Comparison of ENCODE assay signal across 26 cellular contexts in genomic region chr9:14573319-14573718, GRCh38.
"Had no signal": no experiment of that assay in that cellular context is flagged by ENCODE, and none has a peak within 500 bp of the region (broad histone marks: within the 10 kb centered on the region; RNA-seq: fewer than 3 reads in every experiment).

No MANE protein-coding gene starts in this region.

- H3K27ac ChIP-seq: adrenal gland, KMS-11, Peyer's patch had no signal

- H3K4me1 ChIP-seq: adrenal gland, Peyer's patch had no signal

- H3K4me2 ChIP-seq: KMS-11 had no signal

- ATAC-seq: activated CD8-positive, alpha-beta T cell treated with anti-CD3 and anti-CD28 coated beads, Interleukin-2, amount 10 ng/mL, durations not matched to agents 7 days and 5 days; T-helper 17 cell; WTC11 had no signal

- DNase-seq: activated CD4-positive, alpha-beta T cell treated with anti-CD3 and anti-CD28 coated beads for 48 hours; activated CD4-positive, alpha-beta T cell treated with anti-CD3 and anti-CD28 coated beads, Interleukin-2, amount 50 U/mL, for 4 hours; activated CD4-positive, CD25-positive, alpha-beta regulatory T cell treated with anti-CD3 and anti-CD28 coated beads, Interleukin-2, amount 50 U/mL, for 72 hours; activated CD8-positive, alpha-beta memory T cell treated with anti-CD3 and anti-CD28 coated beads, Interleukin-2, amount 50 U/mL, for 48 hours; activated CD8-positive, alpha-beta T cell treated with anti-CD3 and anti-CD28 coated beads, Interleukin-2, amount 10 ng/mL, durations not matched to agents 7 days and 5 days; activated naive CD4-positive, alpha-beta T cell treated with anti-CD3 and anti-CD28 coated beads, Interleukin-2, amount 50 U/mL, for 16 hours; activated naive CD8-positive, alpha-beta T cell treated with anti-CD3 and anti-CD28 coated beads, Interleukin-2, amount 10 ng/mL, durations not matched to agents 7 days and 5 days; activated T-cell treated with anti-CD3 and anti-CD28 coated beads, Interleukin-2, amount 50 U/mL, for 1 hour; adrenal gland; anterior cingulate cortex; cerebellar nuclear complex; MG63; MV-4-11; NCI-H1092 treated with DMSO at 0.1 percent for 48 hours; NCI-H1436 treated with DMSO at 0.1 percent for 48 hours; NCI-H187; NCI-H2171 treated with DMSO at 0.1 percent for 48 hours; NCI-H226; NK-92 treated with Interleukin-12 subunit alpha and Interleukin-12 subunit beta, amount 100 ng/mL, for 24 hours; OCI-M1; Peyer's patch; SIG-M5; T-helper 17 cell; T-helper 9 cell had no signal

- H3K36me3 ChIP-seq: adrenal gland, MG63, Peyer's patch had no signal

- H3K9ac ChIP-seq: KMS-11 had no signal

- H3K9me3 ChIP-seq: adrenal gland, Peyer's patch had no signal

- H3K27me3 ChIP-seq: adrenal gland, MG63, Peyer's patch had no signal

- H3K4me3 ChIP-seq: adrenal gland, MG63, Peyer's patch had no signal
